In the genomic region with DNA sequence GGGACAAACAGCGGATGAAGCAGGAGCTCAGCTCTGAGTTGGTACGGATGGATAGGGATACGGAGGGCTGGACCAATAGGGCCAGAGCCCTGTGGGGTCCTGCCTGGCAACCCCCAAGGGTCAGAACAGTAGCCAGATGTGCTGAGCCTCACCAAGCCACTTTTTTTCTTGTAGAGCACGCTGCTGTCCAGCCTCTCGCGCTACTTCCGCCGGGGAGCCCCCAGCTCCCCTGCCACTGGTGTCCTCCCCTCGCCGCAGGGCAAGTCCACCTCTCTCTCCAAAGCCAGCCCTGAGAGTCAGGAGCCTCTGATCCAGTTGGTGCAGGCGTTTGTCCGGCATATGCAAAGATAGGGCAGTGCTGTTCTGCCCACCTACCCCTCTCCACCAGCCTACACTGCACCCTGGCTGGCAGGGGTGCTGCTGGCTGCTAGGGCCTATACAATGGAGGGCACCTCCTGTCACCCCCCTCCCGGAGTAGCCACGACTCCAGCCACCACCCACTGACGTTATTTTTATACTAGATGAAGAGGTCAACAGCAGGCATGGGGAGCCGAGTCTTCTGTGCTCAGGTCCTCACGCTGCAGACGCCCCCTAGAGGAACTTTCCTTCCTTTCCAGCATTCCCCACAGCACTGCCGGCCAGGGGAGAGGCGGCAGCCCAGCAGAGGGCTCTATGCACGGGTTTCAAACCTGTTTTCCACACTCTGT, we compare ENCODE assay signal across 8 cellular contexts. TPM values are rescaled to one million over a fixed set of nuclear protein-coding genes. Genes with fewer than 3 reads are reported as not detected.
A peak's percentile ranks its signal among the peaks of the same experiment; 100 is the strongest.
DNase-seq lines count a peak whose midpoint lies in the region; ATAC-seq, FAIRE-seq and TF ChIP-seq lines count a peak whose summit lies in the region.

No MANE protein-coding gene starts in this region.

- H4K5ac ChIP-seq in H1 (ENCODE audit: insufficient read length, low read depth, low read length) = no peak overlapping the region

- H3K18ac ChIP-seq in H1 (ENCODE audit: extremely low read depth, low read length) = no peak overlapping the region; the same call in 1 of the 2 replicates

- FAIRE-seq in H1 (lab: Jason Lieb, UNC) = no peak

- H3K27ac ChIP-seq in H1 (ENCODE audit: low read depth, low read length) (no peak overlapping the region), mesodermal cell (ENCODE audit: low read depth, low read length, severe bottlenecking) (peak overlapping the region; percentile 29)

- H4K20me1 ChIP-seq in H1 (replicated peaks in 1 of 2; ENCODE audit: control insufficient read depth in 1 of 2, insufficient read depth in 2 of 2, low read length in 2 of 2) = peaks cover 10 to 24% of the 10 kb centered on the region in 2 experiments

- H2AK5ac ChIP-seq in H1 (ENCODE audit: low read depth, low read length) = no peak overlapping the region

- no peak for TF ChIP-seq EP300 in H1 (IDR thresholded peaks at IDR 0.05; ENCODE audit: borderline replicate concordance in 1 of 2, low read depth in 2 of 2, low read length in 2 of 2)

- peak; percentile 54 to 61 for TF ChIP-seq RAD21 in H1 (IDR thresholded peaks at IDR 0.05 in 1 of 2, conservative IDR thresholded peaks at IDR 0.05 in 1 of 2; ENCODE audit: low read depth in 2 of 2, low read length in 2 of 2)

- H3K79me2 ChIP-seq in H1 (ENCODE audit: control insufficient read depth in 1 of 2, insufficient read depth in 2 of 2, low read length in 2 of 2) = no peaks in the 10 kb centered on the region

- WGBS in H1 (ENCODE audit: extremely low coverage in 1 of 2, insufficient coverage in 1 of 2, insufficient read length in 1 of 2, insufficient replicate concordance in 2 of 2, low coverage in 1 of 2, low lambda C conversion rate in 2 of 2, missing lambda C conversion rate in 1 of 2), 2 experiments = 71% methylated on average over 21 of the region's 21 CpGs; no CpG with 5 or more reads in 1 of the 2 experiments
- WGBS in mesodermal cell (ENCODE audit: insufficient coverage in 2 of 2), 2 experiments = 77 to 99% methylated on average over 10 to 17 of the region's 21 CpGs

- H3K4me3 ChIP-seq in H1 (ENCODE audit: extremely low read depth in 1 of 4, insufficient read depth in 2 of 4, low read depth in 3 of 4, low read length in 4 of 4) (no peak overlapping the region), mesodermal cell (ENCODE audit: extremely low read depth, insufficient read depth, low read length, poor library complexity, severe bottlenecking) (no peak overlapping the region)

- no peak overlapping the region for H4K91ac ChIP-seq in H1 (replicated peaks; ENCODE audit: insufficient read length, low read length)

- H3K36me3 Mint-ChIP-seq in stimulated activated effector memory CD8-positive, alpha-beta T cell treated with anti-CD3 and anti-CD28 coated beads, Interleukin-12 subunit alpha, Interleukin-12 subunit beta, amount 100 ng/mL, for 72 hours = peaks cover 73% of the 10 kb centered on the region

- H3K4me2 ChIP-seq in H1 (ENCODE audit: insufficient read depth in 1 of 2, low read depth in 2 of 2, low read length in 2 of 2) = no peak overlapping the region

- DNase-seq in AG08396 (ENCODE audit: low spot score) = peak; percentile 89
- peak; percentile 70 for DNase-seq in GM19238 (ENCODE audit: insufficient read length, low spot score)
- DNase-seq in NCI-H345 treated with DMSO at 0.1 percent for 48 hours (lab: John Stamatoyannopoulos, UW; ENCODE audit: unreplicated experiment) = peak; percentile 75
- peak; percentile 39 for DNase-seq in activated CD4-positive, alpha-beta T cell treated with anti-CD3 and anti-CD28 coated beads, Interleukin-2, amount 50 U/mL, for 1 hour
- DNase-seq in H1 (ENCODE audit: low read depth in 1 of 2, low spot score in 2 of 2) = peak; percentile 64 to 74
- peak in 1 of 2 donors; percentile 64 for DNase-seq in stimulated activated effector memory CD8-positive, alpha-beta T cell treated with anti-CD3 and anti-CD28 coated beads, Interleukin-12 subunit alpha, Interleukin-12 subunit beta, amount 100 ng/mL, for 72 hours (ENCODE audit: low spot score in 2 of 2)
- no peak for DNase-seq in NK-92 treated with Interleukin-12 subunit alpha and Interleukin-12 subunit beta, amount 100 ng/mL, for 24 hours (lab: John Stamatoyannopoulos, UW)

- peak overlapping the region; percentile 80 for H3K27ac Mint-ChIP-seq in stimulated activated effector memory CD8-positive, alpha-beta T cell treated with anti-CD3 and anti-CD28 coated beads, Interleukin-12 subunit alpha, Interleukin-12 subunit beta, amount 100 ng/mL, for 72 hours

- peaks cover 5% of the 10 kb centered on the region for H3K4me1 Mint-ChIP-seq in stimulated activated effector memory CD8-positive, alpha-beta T cell treated with anti-CD3 and anti-CD28 coated beads, Interleukin-12 subunit alpha, Interleukin-12 subunit beta, amount 100 ng/mL, for 72 hours

- ATAC-seq in stimulated activated effector memory CD8-positive, alpha-beta T cell treated with anti-CD3 and anti-CD28 coated beads, Interleukin-12 subunit alpha, Interleukin-12 subunit beta, amount 100 ng/mL, for 72 hours = peak; percentile 72

- peak in 2 of 3 experiments; percentile 96 to 98; a peak in 3 of 4 replicates for TF ChIP-seq CTCF in H1 (IDR thresholded peaks at IDR 0.05; ENCODE audit: control extremely low read depth in 1 of 3, insufficient read depth in 1 of 3, low read depth in 1 of 3, low read length in 3 of 3)

- no peak overlapping the region for H2BK20ac ChIP-seq in H1 (ENCODE audit: low read length)

- H2BK15ac ChIP-seq in H1 (ENCODE audit: low read length) = no peak overlapping the region

- no peak overlapping the region for H3K14ac ChIP-seq in H1 (ENCODE audit: insufficient read length)

- no peak overlapping the region for H3K4ac ChIP-seq in H1 (replicated peaks; ENCODE audit: insufficient read length, low read depth, low read length)

- peak in 1 of 2 experiments; percentile 32; a peak in 1 of 3 replicates for TF ChIP-seq POLR2A in H1 (IDR thresholded peaks at IDR 0.05; ENCODE audit: control extremely low read depth in 1 of 2, low read depth in 2 of 2, low read length in 2 of 2)

- H4K8ac ChIP-seq in H1 (ENCODE audit: extremely low read depth, insufficient read depth, low read length) = no peak overlapping the region

- H3K36me3 ChIP-seq in H1 (ENCODE audit: control insufficient read depth in 2 of 4, insufficient read depth in 4 of 4, low read length in 3 of 4) = peaks cover 29 to 59% (median 46%) of the 10 kb centered on the region in 4 experiments
- peaks cover 73% of the 10 kb centered on the region for H3K36me3 ChIP-seq in mesodermal cell (ENCODE audit: control insufficient read depth, insufficient read depth, low read length)

- H3K79me1 ChIP-seq in H1 (ENCODE audit: low read depth, low read length) = peaks cover 2% of the 10 kb centered on the region

- H2BK5ac ChIP-seq in H1 (ENCODE audit: low read depth, low read length) = no peak overlapping the region; the same call in 1 of the 2 replicates

- no peaks in the 10 kb centered on the region for H3K9me3 ChIP-seq in H1 (ENCODE audit: insufficient read depth in 2 of 2, low read depth in 1 of 2, low read length in 1 of 2)
- no peaks in the 10 kb centered on the region for H3K9me3 ChIP-seq in mesodermal cell (ENCODE audit: control insufficient read depth, low read length)

- H3K27me3 ChIP-seq in H1 (replicated peaks in 1 of 4; ENCODE audit: control insufficient read depth in 3 of 4, extremely low read depth in 1 of 4, insufficient read depth in 3 of 4, low read length in 3 of 4) = no peaks in the 10 kb centered on the region

- H2BK120ac ChIP-seq in H1 (replicated peaks; ENCODE audit: low read depth, low read length) = no peak overlapping the region

- POLR2A ChIA-PET in H1 (lab: Charles Lee; ENCODE audit: partially characterized antibody) = interaction anchor here (0.6 to 6.2 kb wide), 9 partner anchors 8 to 187 kb away, joined by 3 to 41 read pairs (median 4); a partner anchor contains a TSS

- 0 out of 2 replicates have a peak, but pooled peaks cover 1% of the 10 kb centered on the region for H3K23me2 ChIP-seq in H1 (ENCODE audit: low read depth, low read length)

- CTCF ChIA-PET in H1 (lab: Charles Lee; ENCODE audit: partially characterized antibody) = interaction anchor here (0.6 to 7.8 kb wide), 21 partner anchors 9 to 1023 kb away, joined by 3 to 89 read pairs (median 4); a partner anchor contains a TSS

- no peak overlapping the region for H2AFZ ChIP-seq in H1 (ENCODE audit: low read length)

- H3K56ac ChIP-seq in H1 (replicated peaks; ENCODE audit: insufficient read length, low read depth, low read length) = no peak overlapping the region

- H3K23ac ChIP-seq in H1 (ENCODE audit: insufficient read length) = no peak overlapping the region

- H2BK12ac ChIP-seq in H1 (ENCODE audit: low read depth, low read length) = no peak overlapping the region

- no peaks in the 10 kb centered on the region for H3K9me3 Mint-ChIP-seq in stimulated activated effector memory CD8-positive, alpha-beta T cell treated with anti-CD3 and anti-CD28 coated beads, Interleukin-12 subunit alpha, Interleukin-12 subunit beta, amount 100 ng/mL, for 72 hours

- H3K4me1 ChIP-seq in H1 (replicated peaks in 1 of 4; ENCODE audit: control insufficient read depth in 3 of 4, insufficient read depth in 4 of 4, low read length in 3 of 4) = no peaks in the 10 kb centered on the region
- H3K4me1 ChIP-seq in mesodermal cell (ENCODE audit: control insufficient read depth, insufficient read depth, low read length, poor library complexity, severe bottlenecking) = no peaks in the 10 kb centered on the region

- no peak overlapping the region for H3K9ac ChIP-seq in H1 (replicated peaks in 1 of 4; ENCODE audit: extremely low read depth in 1 of 4, low read depth in 3 of 4, low read length in 3 of 4)

- no peak overlapping the region for H3K4me3 Mint-ChIP-seq in stimulated activated effector memory CD8-positive, alpha-beta T cell treated with anti-CD3 and anti-CD28 coated beads, Interleukin-12 subunit alpha, Interleukin-12 subunit beta, amount 100 ng/mL, for 72 hours

RNA-seq across cellular contexts. Expression of a gene that starts 21.6 kb away (rescaled TPM):
- total RNA-seq in H1 (2021; fragmentation: NEBNext Ultra II Directional; extraction: Animal tissue kit (Norgen Biotek cat#: 25700)) = 52.7 and 54.9 TPM in 2 replicates
- 79.9 and 95.9 TPM in 2 replicates for polyA plus RNA-seq in H1 (2011; rRNA removed)
- polyA plus RNA-seq in H1 (2011; cell fraction: cytosol; rRNA removed) = 70.3 TPM
- polyA plus RNA-seq in H1 (2011; cell fraction: nucleus; rRNA removed) = 212 TPM
- 30.6 to 57.9 TPM (median 53.7 TPM) in 4 replicates for polyA plus RNA-seq in H1 (2012, experiment 1 of 2)
- 34.8 TPM for polyA plus RNA-seq in H1 (2012, experiment 2 of 2)
- 32.9 TPM for polyA plus RNA-seq in H1 (2013, experiment 1 of 2)
- 31.8 TPM for polyA plus RNA-seq in H1 (2013, experiment 2 of 2)
- 25.4 and 33.3 TPM in 2 replicates for polyA minus RNA-seq in H1 (2011; rRNA and poly(A)+ RNA removed)
- polyA minus RNA-seq in H1 (2011; cell fraction: cytosol; rRNA and poly(A)+ RNA removed) = 31.9 TPM
- 44.1 TPM for polyA minus RNA-seq in H1 (2011; cell fraction: nucleus; rRNA and poly(A)+ RNA removed)
- 54.4 TPM for polyA plus RNA-seq in mesodermal cell (2013, experiment 1 of 2)
- 46.7 TPM for polyA plus RNA-seq in mesodermal cell (2013, experiment 2 of 2)

RNA-seq across cellular contexts. Expression of a gene that starts 29.9 kb away (rescaled TPM):
- total RNA-seq in H1 (2021; fragmentation: NEBNext Ultra II Directional; extraction: Animal tissue kit (Norgen Biotek cat#: 25700)) = 30.9 and 39.0 TPM in 2 replicates
- 24.6 and 36.6 TPM in 2 replicates for polyA plus RNA-seq in H1 (2011; rRNA removed)
- polyA plus RNA-seq in H1 (2011; cell fraction: cytosol; rRNA removed) = 31.0 TPM
- 271 TPM for polyA plus RNA-seq in H1 (2011; cell fraction: nucleus; rRNA removed)
- polyA plus RNA-seq in H1 (2012, experiment 1 of 2) = 23.6 to 37.7 TPM (median 30.3 TPM) in 4 replicates
- 23.7 TPM for polyA plus RNA-seq in H1 (2012, experiment 2 of 2)
- 18.7 TPM for polyA plus RNA-seq in H1 (2013, experiment 1 of 2)
- 16.5 TPM for polyA plus RNA-seq in H1 (2013, experiment 2 of 2)
- polyA minus RNA-seq in H1 (2011; rRNA and poly(A)+ RNA removed) = 11.5 and 21.2 TPM in 2 replicates
- 8.1 TPM for polyA minus RNA-seq in H1 (2011; cell fraction: cytosol; rRNA and poly(A)+ RNA removed)
- polyA minus RNA-seq in H1 (2011; cell fraction: nucleus; rRNA and poly(A)+ RNA removed) = 51.4 TPM
- polyA plus RNA-seq in mesodermal cell (2013, experiment 1 of 2) = 15.4 TPM
- 14.2 TPM for polyA plus RNA-seq in mesodermal cell (2013, experiment 2 of 2)

RNA-seq across cellular contexts. Expression of a gene that starts 59.0 kb away (rescaled TPM):
- total RNA-seq in H1 (2021; fragmentation: NEBNext Ultra II Directional; extraction: Animal tissue kit (Norgen Biotek cat#: 25700)) = 95.0 and 111 TPM in 2 replicates
- polyA plus RNA-seq in H1 (2011; rRNA removed) = 90.1 and 107 TPM in 2 replicates
- polyA plus RNA-seq in H1 (2011; cell fraction: cytosol; rRNA removed) = 88.7 TPM
- polyA plus RNA-seq in H1 (2011; cell fraction: nucleus; rRNA removed) = 175 TPM
- polyA plus RNA-seq in H1 (2012, experiment 1 of 2) = 60.3 to 76.3 TPM (median 70.1 TPM) in 4 replicates
- 29.6 TPM for polyA plus RNA-seq in H1 (2012, experiment 2 of 2)
- 36.8 TPM for polyA plus RNA-seq in H1 (2013, experiment 1 of 2)
- 33.8 TPM for polyA plus RNA-seq in H1 (2013, experiment 2 of 2)
- 267 and 345 TPM in 2 replicates for polyA minus RNA-seq in H1 (2011; rRNA and poly(A)+ RNA removed)
- 92.6 TPM for polyA minus RNA-seq in H1 (2011; cell fraction: cytosol; rRNA and poly(A)+ RNA removed)
- polyA minus RNA-seq in H1 (2011; cell fraction: nucleus; rRNA and poly(A)+ RNA removed) = 136 TPM
- 46.3 TPM for polyA plus RNA-seq in mesodermal cell (2013, experiment 1 of 2)
- polyA plus RNA-seq in mesodermal cell (2013, experiment 2 of 2) = 41.6 TPM

RNA-seq across cellular contexts. Expression of a gene that starts 59.1 kb away (rescaled TPM):
- 17.2 and 18.8 TPM in 2 replicates for total RNA-seq in H1 (2021; fragmentation: NEBNext Ultra II Directional; extraction: Animal tissue kit (Norgen Biotek cat#: 25700))
- 39.1 and 44.3 TPM in 2 replicates for polyA plus RNA-seq in H1 (2011; rRNA removed)
- polyA plus RNA-seq in H1 (2011; cell fraction: cytosol; rRNA removed) = 26.5 TPM
- polyA plus RNA-seq in H1 (2011; cell fraction: nucleus; rRNA removed) = 32.5 TPM
- 17.6 to 21.5 TPM (median 20.6 TPM) in 4 replicates for polyA plus RNA-seq in H1 (2012, experiment 1 of 2)
- polyA plus RNA-seq in H1 (2012, experiment 2 of 2) = 21.4 TPM
- polyA plus RNA-seq in H1 (2013, experiment 1 of 2) = 33.1 TPM
- polyA plus RNA-seq in H1 (2013, experiment 2 of 2) = 34.1 TPM
- polyA minus RNA-seq in H1 (2011; rRNA and poly(A)+ RNA removed) = 45.1 and 47.0 TPM in 2 replicates
- polyA minus RNA-seq in H1 (2011; cell fraction: cytosol; rRNA and poly(A)+ RNA removed) = 15.6 TPM
- 28.9 TPM for polyA minus RNA-seq in H1 (2011; cell fraction: nucleus; rRNA and poly(A)+ RNA removed)
- polyA plus RNA-seq in mesodermal cell (2013, experiment 1 of 2) = 12.9 TPM
- polyA plus RNA-seq in mesodermal cell (2013, experiment 2 of 2) = 12.3 TPM
